In the genomic region with DNA sequence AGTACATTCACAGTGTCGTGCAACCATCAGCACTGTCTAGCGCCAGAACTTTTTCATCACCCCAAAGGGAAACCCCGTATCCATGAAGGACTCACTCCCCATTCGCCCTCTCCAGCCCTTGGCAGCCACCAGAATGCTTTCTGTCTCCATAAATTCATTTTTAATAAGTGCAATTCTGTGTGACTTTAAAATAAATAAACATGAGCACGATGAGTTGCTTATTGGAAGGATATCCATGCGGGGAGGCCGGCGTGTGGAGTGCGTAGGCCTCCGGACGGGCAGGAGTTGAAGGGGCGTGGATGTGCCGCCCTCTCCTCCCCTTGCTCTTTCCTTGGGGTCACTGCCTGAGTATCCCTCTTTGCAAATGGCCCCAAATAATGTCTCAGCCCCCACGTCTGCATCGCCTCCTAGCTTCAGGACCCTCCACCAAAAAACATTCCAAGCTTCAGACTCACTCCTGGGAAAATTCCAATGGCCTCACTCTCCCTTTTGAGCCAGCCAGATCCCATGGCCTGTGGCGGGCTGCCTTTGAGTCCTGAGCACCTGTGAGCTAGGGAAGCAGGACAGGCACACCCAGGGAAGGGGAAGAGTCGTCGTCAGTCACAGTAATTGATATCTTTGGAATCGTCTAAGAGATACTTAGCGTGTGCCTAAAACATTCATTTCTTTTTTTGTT, we compare ENCODE assay signal across 8 cellular contexts.
A peak's percentile ranks its signal among the peaks of the same experiment; 100 is the strongest.
DNase-seq lines count a peak whose midpoint lies in the region; TF ChIP-seq lines count a peak whose summit lies in the region.
"Had no signal": no experiment of that assay in that cellular context is flagged by ENCODE, and none has a peak within 500 bp of the region (broad histone marks: within the 10 kb centered on the region; RNA-seq: fewer than 3 reads in every experiment).

No MANE protein-coding gene starts in this region.

- TF ChIP-seq EP300 in SK-N-SH (IDR thresholded peaks at IDR 0.05; ENCODE audit: borderline replicate concordance in 1 of 2, low read depth in 1 of 2, low read length in 1 of 2) = no peak

- H3K9ac ChIP-seq in SU-DHL-6 (ENCODE audit: low read length) (peak overlapping the region; percentile 67), fibroblast of lung (ENCODE audit: insufficient read depth, low read length) (no peak overlapping the region), smooth muscle cell (ENCODE audit: low read depth) (no peak overlapping the region), SK-N-SH (no peak overlapping the region)

- H3K4me3 ChIP-seq in GM12865 (ENCODE audit: low read depth, low read length) (peak overlapping the region; percentile 58), SU-DHL-6 (ENCODE audit: insufficient read depth, low read length, poor library complexity, severe bottlenecking) (peak overlapping the region; percentile 26), fibroblast of lung (replicated peaks in 1 of 4; ENCODE audit: control extremely low read depth in 1 of 4, insufficient read depth in 1 of 4, low read depth in 3 of 4, low read length in 4 of 4) (no peak overlapping the region), smooth muscle cell (no peak overlapping the region), SK-N-SH (ENCODE audit: low read depth in 2 of 2, low read length in 1 of 2) (no peak overlapping the region)

- H3K4me1 ChIP-seq in fibroblast of lung (ENCODE audit: control insufficient read depth, extremely low read depth, insufficient read depth, low read length) (peaks cover 61% of the 10 kb centered on the region), smooth muscle cell (ENCODE audit: low read depth) (peaks cover 25% of the 10 kb centered on the region), SK-N-SH (ENCODE audit: control insufficient read depth in 1 of 2, insufficient read depth in 2 of 2, low read depth in 1 of 2, low read length in 1 of 2) (peaks cover 17 to 46% of the 10 kb centered on the region in 2 experiments)

- no peak for TF ChIP-seq CTCF in GM12865 (IDR thresholded peaks at IDR 0.05; ENCODE audit: insufficient read depth, low read depth, low read length, missing control alignments)
- TF ChIP-seq CTCF in SU-DHL-6 (IDR thresholded peaks at IDR 0.05; ENCODE audit: insufficient read depth, low read length, poor library complexity, severe bottlenecking) = no peak
- peak in 1 of 2 donors; percentile 1 for TF ChIP-seq CTCF in fibroblast of lung (conservative IDR thresholded peaks at IDR 0.05 in 1 of 2, IDR thresholded peaks at IDR 0.05 in 1 of 2; ENCODE audit: low read depth in 1 of 2, low read length in 2 of 2)
- no peak for TF ChIP-seq CTCF in smooth muscle cell (IDR thresholded peaks at IDR 0.05; ENCODE audit: borderline replicate concordance, insufficient read depth, poor library complexity, severe bottlenecking)
- no peak for TF ChIP-seq CTCF in SK-N-SH (IDR thresholded peaks at IDR 0.05)

- no peaks in the 10 kb centered on the region for H3K9me3 ChIP-seq in SU-DHL-6 (ENCODE audit: insufficient read depth, low read length)
- no peaks in the 10 kb centered on the region for H3K9me3 ChIP-seq in fibroblast of lung (ENCODE audit: control insufficient read depth, insufficient read depth, low read depth, low read length)
- H3K9me3 ChIP-seq in smooth muscle cell (replicated peaks; ENCODE audit: low read depth) = no peaks in the 10 kb centered on the region
- H3K9me3 ChIP-seq in SK-N-SH = no peaks in the 10 kb centered on the region

- H3K4me2 ChIP-seq in SU-DHL-6 (ENCODE audit: low read depth, low read length, poor library complexity, severe bottlenecking) = peak overlapping the region; percentile 64
- peak overlapping the region; percentile 65 for H3K4me2 ChIP-seq in fibroblast of lung (ENCODE audit: extremely low read depth, insufficient read depth, low read length)
- H3K4me2 ChIP-seq in smooth muscle cell = no peak overlapping the region
- H3K4me2 ChIP-seq in SK-N-SH = no peak overlapping the region

- H2AFZ ChIP-seq in SU-DHL-6 (ENCODE audit: low read depth, low read length, severe bottlenecking) = no peak overlapping the region
- no peak overlapping the region for H2AFZ ChIP-seq in fibroblast of lung (ENCODE audit: low read length)
- no peak overlapping the region for H2AFZ ChIP-seq in smooth muscle cell (ENCODE audit: low read depth)
- no peak overlapping the region for H2AFZ ChIP-seq in SK-N-SH (ENCODE audit: low read depth)

- DNase-seq in GM12865 (ENCODE audit: low read depth) (no peak), fibroblast of lung (ENCODE audit: low read depth in 2 of 2) (peak; percentile 78 to 86), smooth muscle cell (lab: John Stamatoyannopoulos, UW; ENCODE audit: unreplicated experiment) (no peak), SK-N-DZ (ENCODE audit: low spot score) (no peak), SK-N-SH (no peak)
- DNase-seq in stimulated activated CD8-positive, alpha-beta memory T cell treated with anti-CD3 and anti-CD28 coated beads, Interleukin-4, amount 100 ng/mL, for 48 hours = no peak
- DNase-seq: SHP77 had no signal

- H3K9me2 ChIP-seq in SU-DHL-6 (replicated peaks; ENCODE audit: insufficient read depth, low read length) (no peaks in the 10 kb centered on the region), SK-N-SH (no peaks in the 10 kb centered on the region)

- H3K79me2 ChIP-seq in SU-DHL-6 (ENCODE audit: insufficient read depth, low read length) (peaks cover 42% of the 10 kb centered on the region), fibroblast of lung (ENCODE audit: control insufficient read depth, insufficient read depth, low read length) (peaks cover 87% of the 10 kb centered on the region), smooth muscle cell (ENCODE audit: low read depth) (peaks cover 60% of the 10 kb centered on the region), SK-N-SH (ENCODE audit: insufficient read depth) (peaks cover 98% of the 10 kb centered on the region)

- H3K27me3 ChIP-seq in SU-DHL-6 (ENCODE audit: low read length) (no peaks in the 10 kb centered on the region), fibroblast of lung (ENCODE audit: control insufficient read depth, insufficient read depth, low read length) (no peaks in the 10 kb centered on the region), smooth muscle cell (ENCODE audit: low read depth) (no peaks in the 10 kb centered on the region), SK-N-SH (ENCODE audit: insufficient read depth) (no peaks in the 10 kb centered on the region)

- H3F3A ChIP-seq in SU-DHL-6 (ENCODE audit: insufficient read depth) = peaks cover 80% of the 10 kb centered on the region
- H3F3A ChIP-seq in smooth muscle cell (ENCODE audit: low read depth) = peaks cover 40% of the 10 kb centered on the region
- peaks cover 29% of the 10 kb centered on the region for H3F3A ChIP-seq in SK-N-SH (replicated peaks; ENCODE audit: insufficient read depth)

- TF ChIP-seq RAD21 in SK-N-SH (IDR thresholded peaks at IDR 0.05; ENCODE audit: low read length) = no peak

- H3K36me3 ChIP-seq in SU-DHL-6 (ENCODE audit: low read length) (no peaks in the 10 kb centered on the region), fibroblast of lung (ENCODE audit: control insufficient read depth, insufficient read depth, low read length) (no peaks in the 10 kb centered on the region), smooth muscle cell (ENCODE audit: low read depth) (no peaks in the 10 kb centered on the region), SK-N-SH (replicated peaks in 1 of 2; ENCODE audit: control insufficient read depth in 1 of 2, insufficient read depth in 2 of 2, low read length in 1 of 2) (peaks cover 0 to 5% of the 10 kb centered on the region in 2 experiments)

- H3K27ac ChIP-seq in SU-DHL-6 (ENCODE audit: low read depth, low read length) = peak overlapping the region; percentile 100
- peak overlapping the region; percentile 76 for H3K27ac ChIP-seq in fibroblast of lung (ENCODE audit: insufficient read depth, low read length)
- H3K27ac ChIP-seq in smooth muscle cell (ENCODE audit: low read depth) = peak overlapping the region; percentile 32
- H3K27ac ChIP-seq in SK-N-SH (ENCODE audit: low read depth in 2 of 2, low read length in 1 of 2) = no peak overlapping the region

- POLR2A ChIA-PET in SK-N-SH (lab: Yijun Ruan, JAX) = interaction anchor here (0.6 to 0.7 kb wide), 3 partner anchors 11 to 171 kb away, joined by 3 to 4 read pairs (median 3); no protein-coding TSS in a partner anchor

- WGBS in smooth muscle cell (ENCODE audit: low lambda C conversion rate) = 74% methylated on average over 20 of the region's 20 CpGs
- WGBS in SK-N-SH (ENCODE audit: low lambda C conversion rate) = 91% methylated on average over 20 of the region's 20 CpGs

- H4K20me1 ChIP-seq in SU-DHL-6 (ENCODE audit: low read depth, low read length) (no peaks in the 10 kb centered on the region), fibroblast of lung (ENCODE audit: control insufficient read depth, extremely low read depth, insufficient read depth, low read length) (no peaks in the 10 kb centered on the region), smooth muscle cell (ENCODE audit: low read depth) (peaks cover 100% of the 10 kb centered on the region), SK-N-SH (ENCODE audit: insufficient read depth) (peaks cover 73% of the 10 kb centered on the region)

- CTCF ChIA-PET in SK-N-SH (lab: Yijun Ruan, JAX) = interaction anchor here (0.7 to 7.6 kb wide), 6 partner anchors 10 to 54 kb away, joined by 3 to 71 read pairs (median 24); no protein-coding TSS in a partner anchor

TF ChIP-seq in SK-N-SH, 30 proteins besides CTCF, POLR2A, EP300 and RAD21 (continues in another document):
- TF ChIP-seq, protein P1, sequence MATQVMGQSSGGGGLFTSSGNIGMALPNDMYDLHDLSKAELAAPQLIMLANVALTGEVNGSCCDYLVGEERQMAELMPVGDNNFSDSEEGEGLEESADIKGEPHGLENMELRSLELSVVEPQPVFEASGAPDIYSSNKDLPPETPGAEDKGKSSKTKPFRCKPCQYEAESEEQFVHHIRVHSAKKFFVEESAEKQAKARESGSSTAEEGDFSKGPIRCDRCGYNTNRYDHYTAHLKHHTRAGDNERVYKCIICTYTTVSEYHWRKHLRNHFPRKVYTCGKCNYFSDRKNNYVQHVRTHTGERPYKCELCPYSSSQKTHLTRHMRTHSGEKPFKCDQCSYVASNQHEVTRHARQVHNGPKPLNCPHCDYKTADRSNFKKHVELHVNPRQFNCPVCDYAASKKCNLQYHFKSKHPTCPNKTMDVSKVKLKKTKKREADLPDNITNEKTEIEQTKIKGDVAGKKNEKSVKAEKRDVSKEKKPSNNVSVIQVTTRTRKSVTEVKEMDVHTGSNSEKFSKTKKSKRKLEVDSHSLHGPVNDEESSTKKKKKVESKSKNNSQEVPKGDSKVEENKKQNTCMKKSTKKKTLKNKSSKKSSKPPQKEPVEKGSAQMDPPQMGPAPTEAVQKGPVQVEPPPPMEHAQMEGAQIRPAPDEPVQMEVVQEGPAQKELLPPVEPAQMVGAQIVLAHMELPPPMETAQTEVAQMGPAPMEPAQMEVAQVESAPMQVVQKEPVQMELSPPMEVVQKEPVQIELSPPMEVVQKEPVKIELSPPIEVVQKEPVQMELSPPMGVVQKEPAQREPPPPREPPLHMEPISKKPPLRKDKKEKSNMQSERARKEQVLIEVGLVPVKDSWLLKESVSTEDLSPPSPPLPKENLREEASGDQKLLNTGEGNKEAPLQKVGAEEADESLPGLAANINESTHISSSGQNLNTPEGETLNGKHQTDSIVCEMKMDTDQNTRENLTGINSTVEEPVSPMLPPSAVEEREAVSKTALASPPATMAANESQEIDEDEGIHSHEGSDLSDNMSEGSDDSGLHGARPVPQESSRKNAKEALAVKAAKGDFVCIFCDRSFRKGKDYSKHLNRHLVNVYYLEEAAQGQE (IDR thresholded peaks at IDR 0.05; ENCODE audit: low read depth, low read length) = no peak
- TF ChIP-seq MXI1 (IDR thresholded peaks at IDR 0.05; ENCODE audit: low read depth, low read length) (no peak), TCF12 (IDR thresholded peaks at IDR 0.05) (no peak)

Comparison
In these comparisons a context has a peak if more than half of its experiments do, and no peak if none do; other contexts are left out.
1. DNase-seq: peak in fibroblast of lung (2 of 2); none in GM12865 (single experiment), smooth muscle cell (single experiment), stimulated activated CD8-positive, alpha-beta memory T cell treated with anti-CD3 and anti-CD28 coated beads, Interleukin-4, amount 100 ng/mL, for 48 hours (single experiment), SK-N-DZ (single experiment) and SK-N-SH (single experiment).
2. H3K4me3 ChIP-seq: peak in GM12865 (single experiment) and SU-DHL-6 (single experiment); none in fibroblast of lung (0 of 4), smooth muscle cell (single experiment) and SK-N-SH (0 of 2).
3. H3K27ac ChIP-seq: peak in SU-DHL-6 (single experiment), fibroblast of lung (single experiment) and smooth muscle cell (single experiment); none in SK-N-SH (0 of 2).
4. H3K4me2 ChIP-seq: peak in SU-DHL-6 (single experiment) and fibroblast of lung (single experiment); none in smooth muscle cell (single experiment) and SK-N-SH (single experiment).